21 cellular contexts compared by ENCODE assay signal in the genomic region with DNA sequence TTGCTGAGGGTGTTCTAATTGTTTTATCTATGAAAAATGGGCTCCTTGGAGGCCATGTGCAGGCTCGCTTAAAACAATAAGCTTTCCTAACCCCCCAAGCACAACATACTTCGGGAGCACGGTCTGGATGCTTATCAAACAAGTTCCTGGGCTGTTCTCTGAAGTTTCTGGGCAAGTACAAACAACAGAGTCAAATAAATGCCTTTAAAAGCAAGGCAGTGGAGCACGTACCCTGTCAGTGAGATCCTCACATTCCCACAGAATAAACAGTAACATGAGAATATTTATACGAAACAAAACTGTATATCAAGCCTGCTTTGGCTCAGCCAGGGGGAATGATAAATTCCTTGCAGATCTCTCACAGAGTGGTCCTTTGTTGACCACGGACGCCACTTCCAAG. TPM values are rescaled to one million over a fixed set of nuclear protein-coding genes. Genes with fewer than 3 reads are reported as not detected.
DNase-seq lines count a peak whose midpoint lies in the region; ATAC-seq and TF ChIP-seq lines count a peak whose summit lies in the region.
"Had no signal": no experiment of that assay in that cellular context is flagged by ENCODE, and none has a peak within 500 bp of the region (broad histone marks: within the 10 kb centered on the region; RNA-seq: fewer than 3 reads in every experiment).

No MANE protein-coding gene starts in this region.

- H3K9me3 Mint-ChIP-seq in activated T-cell treated with anti-CD3 and anti-CD28 coated beads, Interleukin-2, amount 50 U/mL, for 4 hours = no peaks in the 10 kb centered on the region
- H3K9me3 Mint-ChIP-seq: activated naive CD8-positive, alpha-beta T cell treated with anti-CD3 and anti-CD28 coated beads, Interleukin-2, amount 50 U/mL, for 24 hours; central memory CD8-positive, alpha-beta T cell had no signal

- no peaks in the 10 kb centered on the region for H3K27me3 Mint-ChIP-seq in activated T-cell treated with anti-CD3 and anti-CD28 coated beads, Interleukin-2, amount 50 U/mL, for 4 hours (ENCODE audit: low read depth)
- H3K27me3 Mint-ChIP-seq: activated naive CD8-positive, alpha-beta T cell treated with anti-CD3 and anti-CD28 coated beads, Interleukin-2, amount 50 U/mL, for 24 hours; central memory CD8-positive, alpha-beta T cell had no signal

- no peak overlapping the region for H3K4me3 ChIP-seq in fibroblast of the aortic adventitia (ENCODE audit: low read depth, low read length)
- no peak overlapping the region for H3K4me3 ChIP-seq in esophagus muscularis mucosa
- H3K4me3 ChIP-seq: GM23248 had no signal

- no peaks in the 10 kb centered on the region for H3K4me1 Mint-ChIP-seq in activated T-cell treated with anti-CD3 and anti-CD28 coated beads, Interleukin-2, amount 50 U/mL, for 4 hours (ENCODE audit: low read depth)
- H3K4me1 Mint-ChIP-seq: activated naive CD8-positive, alpha-beta T cell treated with anti-CD3 and anti-CD28 coated beads, Interleukin-2, amount 50 U/mL, for 24 hours; CD14-positive monocyte; central memory CD8-positive, alpha-beta T cell had no signal

- H3K27ac ChIP-seq in esophagus muscularis mucosa (replicated peaks in 1 of 4) = peak overlapping the region in 1 of 4 donors; percentile 9
- H3K27ac ChIP-seq: GM23248 had no signal

- intact Hi-C loops in esophagus muscularis mucosa (cut with DNase I) = no loop called here

- no peaks in the 10 kb centered on the region for H3K36me3 Mint-ChIP-seq in activated T-cell treated with anti-CD3 and anti-CD28 coated beads, Interleukin-2, amount 50 U/mL, for 4 hours (ENCODE audit: insufficient read depth)

- 40% methylated on average over 7 of the region's 7 CpGs for WGBS in esophagus muscularis mucosa

- DNase-seq in DMS114 treated with DMSO at 0.1 percent for 48 hours (lab: John Stamatoyannopoulos, UW; ENCODE audit: unreplicated experiment) = peak; percentile 59
- DNase-seq in amniotic epithelial cell (ENCODE audit: low read depth) = peak; percentile 1
- peak; percentile 27 for DNase-seq in fibroblast of the aortic adventitia (ENCODE audit: low read depth)
- DNase-seq in pons (ENCODE audit: low spot score) = peak; percentile 31
- DNase-seq in stimulated activated naive CD4-positive, alpha-beta T cell treated with Interleukin-2 at 50 U/mL for 16 hours (lab: John Stamatoyannopoulos, UW) = no peak
- DNase-seq in NCI-H2227 (lab: John Stamatoyannopoulos, UW; ENCODE audit: unreplicated experiment) = no peak
- no peak for DNase-seq in activated T-cell treated with anti-CD3 and anti-CD28 coated beads, Interleukin-2, amount 50 U/mL, for 4 hours
- DNase-seq in esophagus muscularis mucosa (ENCODE audit: extremely low spot score) = no peak
- DNase-seq: ACHN; activated CD8-positive, alpha-beta memory T cell treated with anti-CD3 and anti-CD28 coated beads, Interleukin-2, amount 50 U/mL, for 4 hours; activated effector memory CD4-positive, alpha-beta T cell treated with Interleukin-2 at 50 U/mL for 16 hours; activated naive CD8-positive, alpha-beta T cell treated with anti-CD3 and anti-CD28 coated beads, Interleukin-2, amount 50 U/mL, for 24 hours; effector CD4-positive, alpha-beta T cell; erythroblast; GM23248; MM.1S; right cardiac atrium; SHP77 treated with DMSO at 0.1 percent for 48 hours; stimulated activated CD4-positive, alpha-beta T cell treated with anti-CD3 and anti-CD28 coated beads, Interleukin-15, amount 100 ng/mL, for 24 hours had no signal

- ATAC-seq in activated T-cell treated with anti-CD3 and anti-CD28 coated beads, Interleukin-2, amount 50 U/mL, for 4 hours = no peak
- ATAC-seq: activated naive CD8-positive, alpha-beta T cell treated with anti-CD3 and anti-CD28 coated beads, Interleukin-2, amount 50 U/mL, for 24 hours; right cardiac atrium had no signal

- H3K4me3 Mint-ChIP-seq in activated T-cell treated with anti-CD3 and anti-CD28 coated beads, Interleukin-2, amount 50 U/mL, for 4 hours = no peak overlapping the region
- H3K4me3 Mint-ChIP-seq: activated naive CD8-positive, alpha-beta T cell treated with anti-CD3 and anti-CD28 coated beads, Interleukin-2, amount 50 U/mL, for 24 hours; CD14-positive monocyte; central memory CD8-positive, alpha-beta T cell had no signal

- no peaks in the 10 kb centered on the region for H3K27me3 ChIP-seq in esophagus muscularis mucosa

- H3K9me3 ChIP-seq in esophagus muscularis mucosa = no peaks in the 10 kb centered on the region

- H3K36me3 ChIP-seq in esophagus muscularis mucosa = no peaks in the 10 kb centered on the region

- TF ChIP-seq CTCF in fibroblast of the aortic adventitia (IDR thresholded peaks at IDR 0.05; ENCODE audit: insufficient read depth, low read length) (no peak), esophagus muscularis mucosa (IDR thresholded peaks at IDR 0.05) (no peak)

- peaks cover 0 to 12% (median 10%) of the 10 kb centered on the region in 4 donors for H3K4me1 ChIP-seq in esophagus muscularis mucosa

- no peak for TF ChIP-seq POLR2A in esophagus muscularis mucosa (IDR thresholded peaks at IDR 0.05; ENCODE audit: low read depth)

- no peak for TF ChIP-seq EP300 in esophagus muscularis mucosa (IDR thresholded peaks at IDR 0.05)

RNA-seq across cellular contexts. Expression of gene FTCDNL1, which starts 44.8 kb away (rescaled TPM):
- total RNA-seq in fibroblast of the aortic adventitia (ENCODE audit: low replicate concordance) (1.5 TPM in 1 of 2 replicates, not detected in the other), esophagus muscularis mucosa (1 to 10 TPM; 1.2 to 5.3 (median 2.0) TPM)
- total RNA-seq in activated T-cell treated with anti-CD3 and anti-CD28 coated beads, Interleukin-2, amount 50 U/mL, for 4 hours = 1 to 10 TPM; 2.2 to 2.6 (median 2.3) TPM

Comparison
In these comparisons a context has a peak if more than half of its experiments do, and no peak if none do; other contexts are left out.
1. DNase-seq: peak in DMS114 treated with DMSO at 0.1 percent for 48 hours (single experiment), amniotic epithelial cell (single experiment), fibroblast of the aortic adventitia (single experiment) and pons (single experiment); none in stimulated activated naive CD4-positive, alpha-beta T cell treated with Interleukin-2 at 50 U/mL for 16 hours (single experiment), NCI-H2227 (single experiment), activated T-cell treated with anti-CD3 and anti-CD28 coated beads, Interleukin-2, amount 50 U/mL, for 4 hours (single experiment) and esophagus muscularis mucosa (single experiment).